22 cellular contexts compared by ENCODE assay signal in the genomic region with DNA sequence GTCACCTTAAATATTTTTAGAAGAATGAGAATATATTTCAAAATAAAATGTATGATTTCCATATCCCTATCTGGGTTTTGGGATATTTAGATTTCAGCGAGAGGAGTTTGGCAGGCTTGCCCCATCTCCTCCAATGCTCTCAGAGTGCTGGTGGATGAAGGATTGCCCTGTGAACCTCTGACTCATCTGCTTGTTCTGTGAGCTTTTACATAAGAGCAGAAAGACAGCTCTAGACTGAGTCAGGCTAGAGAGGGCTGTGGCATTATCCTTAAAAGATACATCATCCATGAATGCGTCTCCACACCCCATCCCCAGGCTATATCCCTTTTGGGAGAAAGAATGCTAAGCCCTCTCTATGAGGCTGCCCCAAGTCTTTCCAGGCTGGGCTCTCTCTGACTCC.
DNase-seq lines count a peak whose midpoint lies in the region; ATAC-seq and TF ChIP-seq lines count a peak whose summit lies in the region.
"Had no signal": no experiment of that assay in that cellular context is flagged by ENCODE, and none has a peak within 500 bp of the region (broad histone marks: within the 10 kb centered on the region; RNA-seq: fewer than 3 reads in every experiment).

No MANE protein-coding gene starts in this region.

- H3K9me3 ChIP-seq in right atrium auricular region: peaks cover 0 to 9% of the 10 kb centered on the region in 2 donors
- peaks cover 43% of the 10 kb centered on the region for H3K9me3 ChIP-seq in iPS-18c (ENCODE audit: control insufficient read depth, insufficient read depth, low read length)
- H3K9me3 ChIP-seq: BLaER1, HAP-1 had no signal

- H3K27ac ChIP-seq in right atrium auricular region: no peak overlapping the region
- H3K27ac ChIP-seq in RWPE1: no peak overlapping the region
- H3K27ac ChIP-seq: 22Rv1, BLaER1, C4-2B had no signal

- H3K27me3 ChIP-seq in right atrium auricular region: no peaks in the 10 kb centered on the region
- H3K27me3 ChIP-seq: BLaER1 had no signal

- POLR2A ChIA-PET in RWPE1 (lab: Yijun Ruan, JAX; ENCODE audit: low non-redundant PET): no interaction called here

- H3K4me3 ChIP-seq in right atrium auricular region (no peak overlapping the region), epithelial cell of esophagus (ENCODE audit: low read length) (no peak overlapping the region), iPS-18c (ENCODE audit: insufficient read depth, low read depth, low read length) (peak overlapping the region; percentile 1; the same call in 1 of the 2 replicates)
- H3K4me3 ChIP-seq: BLaER1, GM12878, HAP-1 had no signal

- H3K36me3 ChIP-seq in right atrium auricular region: no peaks in the 10 kb centered on the region
- H3K36me3 ChIP-seq: BLaER1, HAP-1 had no signal

- DNase-seq in left cardiac atrium (no peak), right atrium auricular region (ENCODE audit: low spot score) (no peak), epithelial cell of esophagus (ENCODE audit: low read depth) (peak; percentile 21), pons (ENCODE audit: low spot score) (peak; percentile 11), HUDEP-2 (lab: John Stamatoyannopoulos, UW; ENCODE audit: unreplicated experiment in 76 of 76) (no peak), RWPE1 (ENCODE audit: low spot score) (no peak), DMS153 treated with DMSO at 0.1 percent for 48 hours (lab: John Stamatoyannopoulos, UW; ENCODE audit: unreplicated experiment) (no peak)
- DNase-seq: Caco-2; CD4-positive, CD25-positive, alpha-beta regulatory T cell; CD8-positive, alpha-beta T cell; DMS153; DMS79; EL; GDM1; GOT3; HFFc6 had no signal

- no peak for TF ChIP-seq CTCF in right atrium auricular region (IDR thresholded peaks at IDR 0.05)
- TF ChIP-seq CTCF in epithelial cell of esophagus (IDR thresholded peaks at IDR 0.05; ENCODE audit: insufficient read depth, low read depth, low read length, missing control alignments): no peak
- TF ChIP-seq CTCF in RWPE1 (conservative IDR thresholded peaks at IDR 0.05; ENCODE audit: low read depth): no peak

- ATAC-seq in left cardiac atrium: peak; percentile 30 to 95
- ATAC-seq: CD8-positive, alpha-beta T cell; GM12878 had no signal

- CTCF ChIA-PET in RWPE1 (lab: Yijun Ruan, JAX): no interaction called here

- intact Hi-C loops in left cardiac atrium (cut with DNase I): no loop called here

- H3K4me1 ChIP-seq in right atrium auricular region: no peaks in the 10 kb centered on the region
- H3K4me1 ChIP-seq: BLaER1, Caco-2, HAP-1 had no signal

Comparison
In these comparisons a context has a peak if more than half of its experiments do, and no peak if none do; other contexts are left out.
1. DNase-seq: peak in epithelial cell of esophagus (single experiment) and pons (single experiment); none in left cardiac atrium (single experiment), right atrium auricular region (single experiment), HUDEP-2 (0 of 76), RWPE1 (single experiment) and DMS153 treated with DMSO at 0.1 percent for 48 hours (single experiment).